Comparison of ENCODE assay signal across 35 cellular contexts in genomic region chr3:51279448-51279847, GRCh38.
"Had no signal": no experiment of that assay in that cellular context is flagged by ENCODE, and none has a peak within 500 bp of the region (broad histone marks: within the 10 kb centered on the region; RNA-seq: fewer than 3 reads in every experiment).

No MANE protein-coding gene starts in this region.

- H3K27ac ChIP-seq: KMS-11 had no signal

- H3K27me3 ChIP-seq: MG63 had no signal

- H3K9ac ChIP-seq: KMS-11 had no signal

- H3K4me3 ChIP-seq: MG63 had no signal

- H3K9me3 ChIP-seq: MG63 had no signal

- H3K36me3 ChIP-seq: MG63 had no signal

- H3K4me2 ChIP-seq: KMS-11 had no signal

- DNase-seq: Karpas-422, Kasumi-1, MG63, MM.1S, MV-4-11, NCI-H1048, NCI-H1092, NCI-H1092 treated with DMSO at 0.1 percent for 48 hours, NCI-H1105, NCI-H1105 treated with DMSO at 0.1 percent for 48 hours, NCI-H1417, NCI-H1417 treated with DMSO at 0.1 percent for 48 hours, NCI-H1436, NCI-H1436 treated with DMSO at 0.1 percent for 48 hours, NCI-H146, NCI-H1694, NCI-H1694 treated with DMSO at 0.1 percent for 48 hours, NCI-H187, NCI-H187 treated with DMSO at 0.1 percent for 48 hours, NCI-H1930, NCI-H2029, NCI-H2029 treated with DMSO at 0.1 percent for 48 hours, NCI-H2081, NCI-H2081 treated with DMSO at 0.1 percent for 48 hours, NCI-H2107, NCI-H2171, NCI-H2171 treated with DMSO at 0.1 percent for 48 hours, NCI-H2227 treated with DMSO at 0.1 percent for 48 hours, NCI-H226, NCI-H345, NCI-H446, NCI-H446 treated with DMSO at 0.1 percent for 48 hours, NCI-H510A, NCI-H510A treated with DMSO at 0.1 percent for 48 hours had no signal
